Comparison of ENCODE assay signal across 1 cellular context in the genomic region with DNA sequence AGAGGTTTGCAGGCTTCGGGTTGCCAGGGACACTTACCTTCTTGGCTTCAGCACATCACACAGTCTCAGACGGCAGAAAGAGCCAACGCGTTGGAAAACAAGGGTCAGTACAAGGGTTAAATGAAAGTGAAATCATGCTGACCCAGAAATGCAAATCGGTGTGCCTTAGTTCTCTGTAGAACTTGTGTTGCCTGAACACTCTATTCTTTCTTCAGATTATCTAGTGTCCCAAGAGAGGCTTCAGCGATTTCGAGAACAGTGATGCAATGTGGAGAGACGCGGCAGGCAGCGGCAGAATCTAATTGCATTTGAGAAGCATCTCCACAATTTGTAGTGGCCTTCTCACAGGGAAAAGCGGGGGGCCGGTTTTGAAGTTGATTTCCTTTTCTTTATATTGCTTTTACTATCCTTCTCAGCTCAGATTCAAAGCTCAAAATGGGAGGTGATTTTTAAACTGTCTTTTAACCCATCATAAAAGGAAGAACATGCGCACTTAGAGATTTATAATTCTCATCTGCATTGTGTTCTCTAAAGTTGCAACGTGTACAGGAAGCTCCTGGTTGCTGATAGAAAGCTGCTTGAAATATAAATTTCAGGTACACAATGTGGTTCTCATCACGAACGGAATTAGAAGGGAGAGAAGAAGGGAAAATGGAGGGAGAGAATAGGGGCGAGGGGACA.
TF ChIP-seq lines count a peak whose summit lies in the region.

No MANE protein-coding gene starts in this region.

TF ChIP-seq in GM12878, 131 proteins besides CTCF, POLR2A, EP300 and RAD21 (continued from another document):
- TF ChIP-seq, protein P1, sequence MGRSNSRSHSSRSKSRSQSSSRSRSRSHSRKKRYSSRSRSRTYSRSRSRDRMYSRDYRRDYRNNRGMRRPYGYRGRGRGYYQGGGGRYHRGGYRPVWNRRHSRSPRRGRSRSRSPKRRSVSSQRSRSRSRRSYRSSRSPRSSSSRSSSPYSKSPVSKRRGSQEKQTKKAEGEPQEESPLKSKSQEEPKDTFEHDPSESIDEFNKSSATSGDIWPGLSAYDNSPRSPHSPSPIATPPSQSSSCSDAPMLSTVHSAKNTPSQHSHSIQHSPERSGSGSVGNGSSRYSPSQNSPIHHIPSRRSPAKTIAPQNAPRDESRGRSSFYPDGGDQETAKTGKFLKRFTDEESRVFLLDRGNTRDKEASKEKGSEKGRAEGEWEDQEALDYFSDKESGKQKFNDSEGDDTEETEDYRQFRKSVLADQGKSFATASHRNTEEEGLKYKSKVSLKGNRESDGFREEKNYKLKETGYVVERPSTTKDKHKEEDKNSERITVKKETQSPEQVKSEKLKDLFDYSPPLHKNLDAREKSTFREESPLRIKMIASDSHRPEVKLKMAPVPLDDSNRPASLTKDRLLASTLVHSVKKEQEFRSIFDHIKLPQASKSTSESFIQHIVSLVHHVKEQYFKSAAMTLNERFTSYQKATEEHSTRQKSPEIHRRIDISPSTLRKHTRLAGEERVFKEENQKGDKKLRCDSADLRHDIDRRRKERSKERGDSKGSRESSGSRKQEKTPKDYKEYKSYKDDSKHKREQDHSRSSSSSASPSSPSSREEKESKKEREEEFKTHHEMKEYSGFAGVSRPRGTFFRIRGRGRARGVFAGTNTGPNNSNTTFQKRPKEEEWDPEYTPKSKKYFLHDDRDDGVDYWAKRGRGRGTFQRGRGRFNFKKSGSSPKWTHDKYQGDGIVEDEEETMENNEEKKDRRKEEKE (IDR thresholded peaks at IDR 0.05): 0 out of 2 replicates have a peak, but pooled peaks have one; percentile 12
- TF ChIP-seq POLR2AphosphoS2 (IDR thresholded peaks at IDR 0.05; ENCODE audit: low read depth, low read length) (no peak), WRNIP1 (IDR thresholded peaks at IDR 0.05; ENCODE audit: borderline replicate concordance, low read depth, low read length) (no peak), SUPT20H (IDR thresholded peaks at IDR 0.05; ENCODE audit: borderline replicate concordance, control insufficient read depth, low read depth, low read length) (no peak), CHD1 (IDR thresholded peaks at IDR 0.05; ENCODE audit: low read depth, low read length) (no peak), TCF7 (IDR thresholded peaks at IDR 0.05; ENCODE audit: borderline replicate concordance) (no peak), IRF4 (IDR thresholded peaks at IDR 0.05; ENCODE audit: low read depth, low read length) (no peak), IKZF1 (conservative IDR thresholded peaks at IDR 0.05) (peak; percentile 45; the same call in 1 of the 2 replicates), NFIC (IDR thresholded peaks at IDR 0.05; ENCODE audit: low read depth, low read length) (no peak), MTA3 (IDR thresholded peaks at IDR 0.05; ENCODE audit: borderline replicate concordance, low read length) (no peak), FOXM1 (IDR thresholded peaks at IDR 0.05; ENCODE audit: low read depth, low read length) (no peak), ZNF24 (IDR thresholded peaks at IDR 0.05) (peak; percentile 48; the same call in 1 of the 2 replicates), EGR1 (IDR thresholded peaks at IDR 0.05; ENCODE audit: borderline replicate concordance in 1 of 2, low read depth in 2 of 2, low read length in 2 of 2) (no peak), FOXK2 (IDR thresholded peaks at IDR 0.05) (no peak), CHD2 (IDR thresholded peaks at IDR 0.05; ENCODE audit: borderline replicate concordance, low read depth, low read length) (no peak), ZBED1 (IDR thresholded peaks at IDR 0.05; ENCODE audit: borderline replicate concordance) (no peak), SMC3 (IDR thresholded peaks at IDR 0.05; ENCODE audit: borderline replicate concordance, low read length) (no peak; the same call in 1 of the 2 replicates), RBBP5 (conservative IDR thresholded peaks at IDR 0.05) (no peak), NR2C1 (IDR thresholded peaks at IDR 0.05) (0 out of 2 replicates have a peak, but pooled peaks have one; percentile 27), BHLHE40 (IDR thresholded peaks at IDR 0.05; ENCODE audit: borderline replicate concordance in 1 of 2, low read depth in 2 of 2, low read length in 1 of 2) (0 out of 4 replicates have a peak, but pooled peaks of 1 of the 2 experiments have one; percentile 7), CBX3 (IDR thresholded peaks at IDR 0.05; ENCODE audit: borderline replicate concordance, low read depth) (no peak), NR2F1 (conservative IDR thresholded peaks at IDR 0.05) (peak; percentile 59; the same call in 1 of the 2 replicates)
- TF ChIP-seq, protein P2, sequence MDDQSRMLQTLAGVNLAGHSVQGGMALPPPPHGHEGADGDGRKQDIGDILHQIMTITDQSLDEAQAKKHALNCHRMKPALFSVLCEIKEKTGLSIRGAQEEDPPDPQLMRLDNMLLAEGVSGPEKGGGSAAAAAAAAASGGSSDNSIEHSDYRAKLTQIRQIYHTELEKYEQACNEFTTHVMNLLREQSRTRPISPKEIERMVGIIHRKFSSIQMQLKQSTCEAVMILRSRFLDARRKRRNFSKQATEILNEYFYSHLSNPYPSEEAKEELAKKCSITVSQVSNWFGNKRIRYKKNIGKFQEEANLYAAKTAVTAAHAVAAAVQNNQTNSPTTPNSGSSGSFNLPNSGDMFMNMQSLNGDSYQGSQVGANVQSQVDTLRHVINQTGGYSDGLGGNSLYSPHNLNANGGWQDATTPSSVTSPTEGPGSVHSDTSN (IDR thresholded peaks at IDR 0.05; ENCODE audit: insufficient replicate concordance, low read depth, low read length): no peak
- TF ChIP-seq, protein P3, sequence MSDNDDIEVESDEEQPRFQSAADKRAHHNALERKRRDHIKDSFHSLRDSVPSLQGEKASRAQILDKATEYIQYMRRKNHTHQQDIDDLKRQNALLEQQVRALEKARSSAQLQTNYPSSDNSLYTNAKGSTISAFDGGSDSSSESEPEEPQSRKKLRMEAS (IDR thresholded peaks at IDR 0.05; ENCODE audit: low read depth, low read length): peak; percentile 34; the same call in 1 of the 2 replicates
- TF ChIP-seq, protein P4, sequence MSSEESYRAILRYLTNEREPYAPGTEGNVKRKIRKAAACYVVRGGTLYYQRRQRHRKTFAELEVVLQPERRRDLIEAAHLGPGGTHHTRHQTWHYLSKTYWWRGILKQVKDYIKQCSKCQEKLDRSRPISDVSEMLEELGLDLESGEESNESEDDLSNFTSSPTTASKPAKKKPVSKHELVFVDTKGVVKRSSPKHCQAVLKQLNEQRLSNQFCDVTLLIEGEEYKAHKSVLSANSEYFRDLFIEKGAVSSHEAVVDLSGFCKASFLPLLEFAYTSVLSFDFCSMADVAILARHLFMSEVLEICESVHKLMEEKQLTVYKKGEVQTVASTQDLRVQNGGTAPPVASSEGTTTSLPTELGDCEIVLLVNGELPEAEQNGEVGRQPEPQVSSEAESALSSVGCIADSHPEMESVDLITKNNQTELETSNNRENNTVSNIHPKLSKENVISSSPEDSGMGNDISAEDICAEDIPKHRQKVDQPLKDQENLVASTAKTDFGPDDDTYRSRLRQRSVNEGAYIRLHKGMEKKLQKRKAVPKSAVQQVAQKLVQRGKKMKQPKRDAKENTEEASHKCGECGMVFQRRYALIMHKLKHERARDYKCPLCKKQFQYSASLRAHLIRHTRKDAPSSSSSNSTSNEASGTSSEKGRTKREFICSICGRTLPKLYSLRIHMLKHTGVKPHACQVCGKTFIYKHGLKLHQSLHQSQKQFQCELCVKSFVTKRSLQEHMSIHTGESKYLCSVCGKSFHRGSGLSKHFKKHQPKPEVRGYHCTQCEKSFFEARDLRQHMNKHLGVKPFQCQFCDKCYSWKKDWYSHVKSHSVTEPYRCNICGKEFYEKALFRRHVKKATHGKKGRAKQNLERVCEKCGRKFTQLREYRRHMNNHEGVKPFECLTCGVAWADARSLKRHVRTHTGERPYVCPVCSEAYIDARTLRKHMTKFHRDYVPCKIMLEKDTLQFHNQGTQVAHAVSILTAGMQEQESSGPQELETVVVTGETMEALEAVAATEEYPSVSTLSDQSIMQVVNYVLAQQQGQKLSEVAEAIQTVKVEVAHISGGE (CRISPR knock-in tag; IDR thresholded peaks at IDR 0.05): no peak
- TF ChIP-seq, protein P5, sequence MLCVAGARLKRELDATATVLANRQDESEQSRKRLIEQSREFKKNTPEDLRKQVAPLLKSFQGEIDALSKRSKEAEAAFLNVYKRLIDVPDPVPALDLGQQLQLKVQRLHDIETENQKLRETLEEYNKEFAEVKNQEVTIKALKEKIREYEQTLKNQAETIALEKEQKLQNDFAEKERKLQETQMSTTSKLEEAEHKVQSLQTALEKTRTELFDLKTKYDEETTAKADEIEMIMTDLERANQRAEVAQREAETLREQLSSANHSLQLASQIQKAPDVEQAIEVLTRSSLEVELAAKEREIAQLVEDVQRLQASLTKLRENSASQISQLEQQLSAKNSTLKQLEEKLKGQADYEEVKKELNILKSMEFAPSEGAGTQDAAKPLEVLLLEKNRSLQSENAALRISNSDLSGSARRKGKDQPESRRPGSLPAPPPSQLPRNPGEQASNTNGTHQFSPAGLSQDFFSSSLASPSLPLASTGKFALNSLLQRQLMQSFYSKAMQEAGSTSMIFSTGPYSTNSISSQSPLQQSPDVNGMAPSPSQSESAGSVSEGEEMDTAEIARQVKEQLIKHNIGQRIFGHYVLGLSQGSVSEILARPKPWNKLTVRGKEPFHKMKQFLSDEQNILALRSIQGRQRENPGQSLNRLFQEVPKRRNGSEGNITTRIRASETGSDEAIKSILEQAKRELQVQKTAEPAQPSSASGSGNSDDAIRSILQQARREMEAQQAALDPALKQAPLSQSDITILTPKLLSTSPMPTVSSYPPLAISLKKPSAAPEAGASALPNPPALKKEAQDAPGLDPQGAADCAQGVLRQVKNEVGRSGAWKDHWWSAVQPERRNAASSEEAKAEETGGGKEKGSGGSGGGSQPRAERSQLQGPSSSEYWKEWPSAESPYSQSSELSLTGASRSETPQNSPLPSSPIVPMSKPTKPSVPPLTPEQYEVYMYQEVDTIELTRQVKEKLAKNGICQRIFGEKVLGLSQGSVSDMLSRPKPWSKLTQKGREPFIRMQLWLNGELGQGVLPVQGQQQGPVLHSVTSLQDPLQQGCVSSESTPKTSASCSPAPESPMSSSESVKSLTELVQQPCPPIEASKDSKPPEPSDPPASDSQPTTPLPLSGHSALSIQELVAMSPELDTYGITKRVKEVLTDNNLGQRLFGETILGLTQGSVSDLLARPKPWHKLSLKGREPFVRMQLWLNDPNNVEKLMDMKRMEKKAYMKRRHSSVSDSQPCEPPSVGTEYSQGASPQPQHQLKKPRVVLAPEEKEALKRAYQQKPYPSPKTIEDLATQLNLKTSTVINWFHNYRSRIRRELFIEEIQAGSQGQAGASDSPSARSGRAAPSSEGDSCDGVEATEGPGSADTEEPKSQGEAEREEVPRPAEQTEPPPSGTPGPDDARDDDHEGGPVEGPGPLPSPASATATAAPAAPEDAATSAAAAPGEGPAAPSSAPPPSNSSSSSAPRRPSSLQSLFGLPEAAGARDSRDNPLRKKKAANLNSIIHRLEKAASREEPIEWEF (IDR thresholded peaks at IDR 0.05; ENCODE audit: insufficient replicate concordance, low read depth, low read length): no peak
